1 cellular context compared by ENCODE assay signal in genomic region chr12:76946451-76946850, GRCh38.
TF ChIP-seq lines count a peak whose summit lies in the region.

No MANE protein-coding gene starts in this region.

TF ChIP-seq in HCT116, 20 proteins besides CTCF, POLR2A, EP300 and RAD21 (continued from another document):
- no peak for TF ChIP-seq REST (IDR thresholded peaks at IDR 0.05; ENCODE audit: low read depth)
